9 cellular contexts compared by ENCODE assay signal in the genomic region with DNA sequence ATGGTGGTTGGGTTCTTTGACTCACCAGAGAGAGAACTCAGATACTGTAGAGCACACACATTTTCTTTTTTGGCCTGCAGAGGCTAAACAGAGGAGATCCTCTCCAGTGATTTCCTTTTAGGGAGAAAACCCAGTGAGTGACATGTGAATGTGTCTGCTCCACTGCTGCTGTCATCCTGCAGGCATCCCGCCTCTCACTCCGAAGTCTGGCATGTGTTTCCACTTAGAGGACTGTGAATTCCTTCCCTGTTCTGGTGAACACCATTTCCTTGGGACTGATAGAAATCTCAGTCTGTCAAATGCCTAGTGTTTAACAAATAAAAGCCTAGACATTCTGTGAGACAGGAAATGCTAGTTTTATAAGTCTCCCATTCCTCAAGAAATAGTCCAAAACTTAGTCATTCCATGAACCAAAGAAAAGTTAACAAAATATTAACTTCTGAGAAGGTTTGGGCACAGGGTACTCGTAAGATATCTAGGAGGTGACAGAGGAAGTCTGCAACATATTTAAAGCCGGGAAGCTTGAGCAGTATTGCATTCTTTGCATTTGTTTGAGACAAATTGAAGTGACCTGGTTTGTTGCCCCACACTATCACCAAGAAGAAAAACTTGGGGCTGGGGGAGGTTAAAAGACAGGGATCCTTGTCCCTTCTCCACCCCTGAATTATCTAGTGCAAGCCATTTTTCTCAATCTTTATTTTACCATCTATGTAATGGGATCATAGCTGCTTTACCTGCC.
DNase-seq lines count a peak whose midpoint lies in the region; FAIRE-seq and TF ChIP-seq lines count a peak whose summit lies in the region.
"Had no signal": no experiment of that assay in that cellular context is flagged by ENCODE, and none has a peak within 500 bp of the region (broad histone marks: within the 10 kb centered on the region; RNA-seq: fewer than 3 reads in every experiment).

No MANE protein-coding gene starts in this region.

- H3K36me3 ChIP-seq in BJ (ENCODE audit: control insufficient read depth, insufficient read depth, low read length) (no peaks in the 10 kb centered on the region), fibroblast of lung (ENCODE audit: control insufficient read depth, insufficient read depth, low read length) (no peaks in the 10 kb centered on the region), trophoblast cell (ENCODE audit: control insufficient read depth in 1 of 2, insufficient read depth in 2 of 2, low read length in 2 of 2) (no peaks in the 10 kb centered on the region)

- no CpG with 5 or more reads among the region's 4 CpGs for WGBS in trophoblast cell (ENCODE audit: extremely low coverage, insufficient coverage, insufficient read length)

- H2AFZ ChIP-seq in fibroblast of lung (ENCODE audit: low read length), result no peak overlapping the region
- no peak overlapping the region for H2AFZ ChIP-seq in trophoblast cell (ENCODE audit: insufficient read depth, low read length, poor library complexity)

- no peaks in the 10 kb centered on the region for H3K27me3 Mint-ChIP-seq in activated naive CD4-positive, alpha-beta T cell treated with anti-CD3 and anti-CD28 coated beads for 36 hours (ENCODE audit: low read depth)

- H3K79me1 ChIP-seq in trophoblast cell (ENCODE audit: low read length), result peaks cover 65% of the 10 kb centered on the region

- H3K9me3 ChIP-seq in fibroblast of lung (ENCODE audit: control insufficient read depth, insufficient read depth, low read depth, low read length) (no peaks in the 10 kb centered on the region), trophoblast cell (ENCODE audit: insufficient read depth, low read depth, low read length) (no peaks in the 10 kb centered on the region)

- H3K4me2 ChIP-seq in fibroblast of lung (ENCODE audit: extremely low read depth, insufficient read depth, low read length) (peak overlapping the region; percentile 28), trophoblast cell (ENCODE audit: low read length) (no peak overlapping the region)

- no peak for TF ChIP-seq POLR2A in GM12891 (IDR thresholded peaks at IDR 0.05; ENCODE audit: low read depth, low read length)

- no peaks in the 10 kb centered on the region for H3K27me3 ChIP-seq in BJ (ENCODE audit: control insufficient read depth, insufficient read depth, low read length)
- no peaks in the 10 kb centered on the region for H3K27me3 ChIP-seq in fibroblast of lung (ENCODE audit: control insufficient read depth, insufficient read depth, low read length)
- no peaks in the 10 kb centered on the region for H3K27me3 ChIP-seq in trophoblast cell (ENCODE audit: insufficient read depth, low read length)

- no peaks in the 10 kb centered on the region for H3K9me3 Mint-ChIP-seq in activated naive CD4-positive, alpha-beta T cell treated with anti-CD3 and anti-CD28 coated beads for 36 hours

- H3K4me3 Mint-ChIP-seq in activated naive CD4-positive, alpha-beta T cell treated with anti-CD3 and anti-CD28 coated beads for 36 hours, result no peak overlapping the region

- H4K12ac ChIP-seq in trophoblast cell (ENCODE audit: low read depth, low read length), result no peak overlapping the region

- H2BK5ac ChIP-seq in trophoblast cell (ENCODE audit: low read depth, low read length, poor library complexity), result peak overlapping the region; percentile 99

- H3K27ac Mint-ChIP-seq in activated naive CD4-positive, alpha-beta T cell treated with anti-CD3 and anti-CD28 coated beads for 36 hours, result no peak overlapping the region

- H3K36me3 Mint-ChIP-seq in activated naive CD4-positive, alpha-beta T cell treated with anti-CD3 and anti-CD28 coated beads for 36 hours (ENCODE audit: low read depth), result peaks cover 49% of the 10 kb centered on the region

- H3K9ac ChIP-seq in fibroblast of lung (ENCODE audit: insufficient read depth, low read length), result no peak overlapping the region
- H3K9ac ChIP-seq in trophoblast cell (ENCODE audit: low read length), result no peak overlapping the region

- H3K4me3 ChIP-seq in BJ (ENCODE audit: low read depth, low read length) (no peak overlapping the region), fibroblast of lung (replicated peaks in 1 of 4; ENCODE audit: control extremely low read depth in 1 of 4, insufficient read depth in 1 of 4, low read depth in 3 of 4, low read length in 4 of 4) (no peak overlapping the region), trophoblast cell (ENCODE audit: low read depth, low read length) (no peak overlapping the region)

- intact Hi-C loops in activated naive CD4-positive, alpha-beta T cell treated with anti-CD3 and anti-CD28 coated beads for 36 hours (cut with micrococcal nuclease), result no loop called here

- no peak for FAIRE-seq in GM12891 (lab: Jason Lieb, UNC)

- TF ChIP-seq CTCF in BJ (IDR thresholded peaks at IDR 0.05; ENCODE audit: insufficient read depth, low read depth, low read length) (peak; percentile 17; the same call in 1 of the 2 replicates), RWPE1 (conservative IDR thresholded peaks at IDR 0.05; ENCODE audit: low read depth) (no peak), fibroblast of lung (conservative IDR thresholded peaks at IDR 0.05 in 1 of 2, IDR thresholded peaks at IDR 0.05 in 1 of 2; ENCODE audit: low read depth in 1 of 2, low read length in 2 of 2) (no peak)

- peaks cover 38% of the 10 kb centered on the region for H3K4me1 ChIP-seq in fibroblast of lung (ENCODE audit: control insufficient read depth, extremely low read depth, insufficient read depth, low read length)
- peaks cover 17 to 42% of the 10 kb centered on the region in 2 experiments for H3K4me1 ChIP-seq in trophoblast cell (ENCODE audit: control insufficient read depth in 1 of 2, insufficient read depth in 2 of 2, low read length in 2 of 2)

- no peak overlapping the region for H3K14ac ChIP-seq in trophoblast cell (ENCODE audit: low read length)

- no peak overlapping the region for H2AK5ac ChIP-seq in trophoblast cell (ENCODE audit: low read length)

- H3K4ac ChIP-seq in trophoblast cell (ENCODE audit: low read depth, low read length), result no peak overlapping the region

- no peak overlapping the region for H2BK120ac ChIP-seq in trophoblast cell (ENCODE audit: insufficient read depth, low read length, poor library complexity)

- H3K23ac ChIP-seq in trophoblast cell (ENCODE audit: low read length), result no peak overlapping the region

- no peak overlapping the region for H2BK12ac ChIP-seq in trophoblast cell (ENCODE audit: low read length)

- H3K4me1 Mint-ChIP-seq in activated naive CD4-positive, alpha-beta T cell treated with anti-CD3 and anti-CD28 coated beads for 36 hours (ENCODE audit: low read depth), result peaks cover 8% of the 10 kb centered on the region

- H4K8ac ChIP-seq in trophoblast cell (ENCODE audit: low read depth, low read length), result no peak overlapping the region

- H3K18ac ChIP-seq in trophoblast cell (ENCODE audit: low read length), result no peak overlapping the region

- H3K27ac ChIP-seq in RWPE1, result no peak overlapping the region
- H3K27ac ChIP-seq in fibroblast of lung (ENCODE audit: insufficient read depth, low read length), result peak overlapping the region; percentile 51
- H3K27ac ChIP-seq in trophoblast cell (ENCODE audit: low read depth, low read length), result peak overlapping the region; percentile 100

- DNase-seq in BJ (ENCODE audit: low read depth) (peak; percentile 100), RWPE1 (ENCODE audit: low spot score) (peak; percentile 34), fibroblast of lung (ENCODE audit: low read depth in 2 of 2) (peak; percentile 94 to 100), trophoblast cell (peak; percentile 96 to 98), cerebellar nuclear complex (lab: John Stamatoyannopoulos, UW) (no peak), GM12891 (ENCODE audit: insufficient read length, low spot score) (no peak)
- no peak for DNase-seq in activated effector memory CD4-positive, alpha-beta T cell treated with anti-CD3 and anti-CD28 coated beads, Interleukin-2, amount 50 U/mL, for 16 hours
- no peak for DNase-seq in activated naive CD4-positive, alpha-beta T cell treated with anti-CD3 and anti-CD28 coated beads for 36 hours
- DNase-seq: stimulated activated CD8-positive, alpha-beta memory T cell treated with anti-CD3 and anti-CD28 coated beads, Interleukin-4, amount 100 ng/mL, for 48 hours had no signal

- POLR2A ChIA-PET in BJ (lab: Charles Lee), result interaction anchor here (0.6 kb wide), 1 partner anchor 164 kb away, joined by 3 read pairs; no protein-coding TSS in a partner anchor
- POLR2A ChIA-PET in RWPE1 (lab: Yijun Ruan, JAX; ENCODE audit: low non-redundant PET), result no interaction called here

- H3K79me2 ChIP-seq in fibroblast of lung (ENCODE audit: control insufficient read depth, insufficient read depth, low read length) (no peaks in the 10 kb centered on the region), trophoblast cell (ENCODE audit: control insufficient read depth, insufficient read depth, low read length, poor library complexity) (peaks cover 15% of the 10 kb centered on the region)

- CTCF ChIA-PET in BJ (lab: Yijun Ruan, JAX) (interaction anchor here (1.0 to 1.4 kb wide), 2 partner anchors 47 to 88 kb away, joined by 3 read pairs; no protein-coding TSS in a partner anchor), RWPE1 (lab: Yijun Ruan, JAX) (interaction anchor here (0.5 kb wide), 1 partner anchor 1766 kb away, joined by 6 read pairs; no protein-coding TSS in a partner anchor)
- CTCF ChIA-PET in activated naive CD4-positive, alpha-beta T cell treated with anti-CD3 and anti-CD28 coated beads for 36 hours (lab: Charles Lee), result interaction anchor here (0.7 to 1.8 kb wide), 3 partner anchors 42 to 331 kb away, joined by 3 to 5 read pairs (median 4); no protein-coding TSS in a partner anchor

- H4K20me1 ChIP-seq in fibroblast of lung (ENCODE audit: control insufficient read depth, extremely low read depth, insufficient read depth, low read length), result no peaks in the 10 kb centered on the region

- no peak overlapping the region for H4K91ac ChIP-seq in trophoblast cell (ENCODE audit: low read depth, low read length)

TF ChIP-seq in GM12891, 5 proteins besides CTCF, POLR2A, EP300 and RAD21:
- no peak for TF ChIP-seq POU2F2 (IDR thresholded peaks at IDR 0.05; ENCODE audit: low read depth, low read length)
- TF ChIP-seq SPI1 (IDR thresholded peaks at IDR 0.05; ENCODE audit: low read depth, low read length), result no peak
- no peak for TF ChIP-seq PAX5 (IDR thresholded peaks at IDR 0.05; ENCODE audit: insufficient read depth, low read length, severe bottlenecking)

Comparison
In these comparisons a context has a peak if more than half of its experiments do, and no peak if none do; other contexts are left out.
1. DNase-seq: peak in BJ (single experiment), RWPE1 (single experiment), fibroblast of lung (2 of 2) and trophoblast cell (2 of 2); none in activated effector memory CD4-positive, alpha-beta T cell treated with anti-CD3 and anti-CD28 coated beads, Interleukin-2, amount 50 U/mL, for 16 hours (single experiment), activated naive CD4-positive, alpha-beta T cell treated with anti-CD3 and anti-CD28 coated beads for 36 hours (single experiment), cerebellar nuclear complex (0 of 2) and GM12891 (single experiment).